Comparison of ENCODE assay signal across 16 cellular contexts in genomic region chr10:86856156-86856555, GRCh38.
DNase-seq lines count a peak whose midpoint lies in the region; ATAC-seq, FAIRE-seq and TF ChIP-seq lines count a peak whose summit lies in the region.
"Had no signal": no experiment of that assay in that cellular context is flagged by ENCODE, and none has a peak within 500 bp of the region (broad histone marks: within the 10 kb centered on the region; RNA-seq: fewer than 3 reads in every experiment).

No MANE protein-coding gene starts in this region.

- no peak overlapping the region for H2BK15ac ChIP-seq in H1 (ENCODE audit: low read length)

- peak overlapping the region; percentile 96 for H4K91ac ChIP-seq in H1 (replicated peaks; ENCODE audit: insufficient read length, low read length)

- POLR2A ChIA-PET in H1 (lab: Charles Lee; ENCODE audit: partially characterized antibody): interaction anchor here (1.2 to 3.5 kb wide), 3 partner anchors 12 to 16 kb away, joined by 3 to 11 read pairs (median 7); no protein-coding TSS in a partner anchor

- no peak for DNase-seq in H1 (ENCODE audit: low read depth in 1 of 2, low spot score in 2 of 2)
- no peak for DNase-seq in mesothelial cell of epicardium (ENCODE audit: low spot score in 2 of 2, unreplicated experiment in 2 of 2)
- DNase-seq in SHP77 (lab: John Stamatoyannopoulos, UW): no peak
- DNase-seq in COLO668 (lab: John Stamatoyannopoulos, UW; ENCODE audit: unreplicated experiment): no peak
- DNase-seq: CD8-positive, alpha-beta T cell; DMS53; GOT3; IMR-90; Kasumi-1; KBM-7 had no signal

- H3K27me3 ChIP-seq in HUES48 (ENCODE audit: control insufficient read depth, insufficient read depth, low read length) (no peaks in the 10 kb centered on the region), H1 (replicated peaks in 1 of 4; ENCODE audit: control insufficient read depth in 3 of 4, extremely low read depth in 1 of 4, insufficient read depth in 3 of 4, low read length in 3 of 4) (no peaks in the 10 kb centered on the region)

- no peak for ATAC-seq in HG02973 (IDR thresholded peaks at IDR 0.05; ENCODE audit: unreplicated experiment)
- ATAC-seq: CD8-positive, alpha-beta T cell; HCT116 had no signal

- no peak for TF ChIP-seq POLR2A in H1 (IDR thresholded peaks at IDR 0.05; ENCODE audit: control extremely low read depth in 1 of 2, low read depth in 2 of 2, low read length in 2 of 2)

- H3K23me2 ChIP-seq in H1 (ENCODE audit: low read depth, low read length): no peaks in the 10 kb centered on the region

- no peak for TF ChIP-seq EP300 in H1 (IDR thresholded peaks at IDR 0.05; ENCODE audit: borderline replicate concordance in 1 of 2, low read depth in 2 of 2, low read length in 2 of 2)

- no peak overlapping the region for H2AFZ ChIP-seq in H1 (ENCODE audit: low read length)

- TF ChIP-seq RAD21 in H1 (IDR thresholded peaks at IDR 0.05 in 1 of 2, conservative IDR thresholded peaks at IDR 0.05 in 1 of 2; ENCODE audit: low read depth in 2 of 2, low read length in 2 of 2): no peak

- H3K4ac ChIP-seq in H1 (replicated peaks; ENCODE audit: insufficient read length, low read depth, low read length): peak overlapping the region; percentile 90

- H3K14ac ChIP-seq in H1 (ENCODE audit: insufficient read length): no peak overlapping the region

- TF ChIP-seq CTCF in H1 (IDR thresholded peaks at IDR 0.05; ENCODE audit: control extremely low read depth in 1 of 3, insufficient read depth in 1 of 3, low read depth in 1 of 3, low read length in 3 of 3) (no peak), mesothelial cell of epicardium (IDR thresholded peaks at IDR 0.05; ENCODE audit: unreplicated experiment) (no peak)

- H3K36me3 Mint-ChIP-seq in mesothelial cell of epicardium: peaks cover 38% of the 10 kb centered on the region
- H3K36me3 Mint-ChIP-seq: CD14-positive monocyte had no signal

- no peak overlapping the region for H3K23ac ChIP-seq in H1 (ENCODE audit: insufficient read length)

- H3K27ac ChIP-seq in HUES48 (ENCODE audit: low read depth, low read length) (peak overlapping the region; percentile 97), H1 (ENCODE audit: low read depth, low read length) (no peak overlapping the region)
- H3K27ac ChIP-seq: A549 had no signal

- CTCF ChIA-PET in H1 (lab: Charles Lee; ENCODE audit: partially characterized antibody): interaction anchor here (0.8 kb wide), 1 partner anchor 13 kb away, joined by 3 read pairs; no protein-coding TSS in a partner anchor

- H4K5ac ChIP-seq in H1 (ENCODE audit: insufficient read length, low read depth, low read length): peak overlapping the region; percentile 33

- no peaks in the 10 kb centered on the region; the same call in 1 of the 2 replicates for H3K79me1 ChIP-seq in H1 (ENCODE audit: low read depth, low read length)

- H2BK5ac ChIP-seq in H1 (ENCODE audit: low read depth, low read length): peak overlapping the region; percentile 72; the same call in 1 of the 2 replicates

- H3K27me3 Mint-ChIP-seq in mesothelial cell of epicardium (ENCODE audit: low read depth): no peaks in the 10 kb centered on the region

- H3K79me2 ChIP-seq in H1 (ENCODE audit: control insufficient read depth in 1 of 2, insufficient read depth in 2 of 2, low read length in 2 of 2): peaks cover 0 to 40% of the 10 kb centered on the region in 2 experiments; a peak in 2 of 4 replicates

- 92% methylated on average over 7 of the region's 7 CpGs; no CpG with 5 or more reads in 1 of the 2 experiments for WGBS in H1 (ENCODE audit: extremely low coverage in 1 of 2, insufficient coverage in 1 of 2, insufficient read length in 1 of 2, insufficient replicate concordance in 2 of 2, low coverage in 1 of 2, low lambda C conversion rate in 2 of 2, missing lambda C conversion rate in 1 of 2), 2 experiments

- peak overlapping the region; percentile 38; the same call in 1 of the 2 replicates for H2BK20ac ChIP-seq in H1 (ENCODE audit: low read length)

- H2BK120ac ChIP-seq in H1 (replicated peaks; ENCODE audit: low read depth, low read length): peak overlapping the region; percentile 97

- H3K56ac ChIP-seq in H1 (replicated peaks; ENCODE audit: insufficient read length, low read depth, low read length): no peak overlapping the region

- H3K4me1 Mint-ChIP-seq in mesothelial cell of epicardium: peaks cover 9% of the 10 kb centered on the region

- H3K9ac ChIP-seq in HUES48 (ENCODE audit: low read depth, low read length) (no peak overlapping the region; the same call in 1 of the 2 replicates), H1 (replicated peaks in 1 of 4; ENCODE audit: extremely low read depth in 1 of 4, low read depth in 3 of 4, low read length in 3 of 4) (no peak overlapping the region)

- H2BK12ac ChIP-seq in H1 (ENCODE audit: low read depth, low read length): no peak overlapping the region

- H3K9me3 Mint-ChIP-seq in mesothelial cell of epicardium: peaks cover 17% of the 10 kb centered on the region

- H3K4me3 Mint-ChIP-seq in mesothelial cell of epicardium: no peak overlapping the region
- H3K4me3 Mint-ChIP-seq: CD14-positive monocyte; CD8-positive, alpha-beta T cell had no signal

- H3K4me3 ChIP-seq in HUES48 (ENCODE audit: low read depth, low read length) (no peak overlapping the region), H1 (ENCODE audit: extremely low read depth in 1 of 4, insufficient read depth in 2 of 4, low read depth in 3 of 4, low read length in 4 of 4) (no peak overlapping the region)
- H3K4me3 ChIP-seq: A549 had no signal

- peak overlapping the region; percentile 25; the same call in 1 of the 2 replicates for H3K18ac ChIP-seq in H1 (ENCODE audit: extremely low read depth, low read length)

- H3K36me3 ChIP-seq in HUES48 (ENCODE audit: control insufficient read depth, insufficient read depth, low read length): peaks cover 26% of the 10 kb centered on the region
- peaks cover 0 to 24% (median 0%) of the 10 kb centered on the region in 4 experiments; a peak in 2 of 8 replicates for H3K36me3 ChIP-seq in H1 (ENCODE audit: control insufficient read depth in 2 of 4, insufficient read depth in 4 of 4, low read length in 3 of 4)

- H3K9me3 ChIP-seq in HUES48 (ENCODE audit: control insufficient read depth, insufficient read depth, low read length) (no peaks in the 10 kb centered on the region), H1 (ENCODE audit: insufficient read depth in 2 of 2, low read depth in 1 of 2, low read length in 1 of 2) (no peaks in the 10 kb centered on the region)
- H3K9me3 ChIP-seq: A549, Caco-2 had no signal

- FAIRE-seq in H1 (lab: Jason Lieb, UNC): no peak
- FAIRE-seq: A549 had no signal

- no peak overlapping the region for H2AK5ac ChIP-seq in H1 (ENCODE audit: low read depth, low read length)

- H4K8ac ChIP-seq in H1 (ENCODE audit: extremely low read depth, insufficient read depth, low read length): peak overlapping the region; percentile 64; the same call in 1 of the 2 replicates

- H3K27ac Mint-ChIP-seq in mesothelial cell of epicardium: peak overlapping the region; percentile 13
- H3K27ac Mint-ChIP-seq: CD14-positive monocyte; CD8-positive, alpha-beta T cell had no signal

- H3K4me1 ChIP-seq in HUES48 (ENCODE audit: control insufficient read depth, insufficient read depth, low read length) (peaks cover 60% of the 10 kb centered on the region), H1 (replicated peaks in 1 of 4; ENCODE audit: control insufficient read depth in 3 of 4, insufficient read depth in 4 of 4, low read length in 3 of 4) (peaks cover 6 to 21% (median 17%) of the 10 kb centered on the region in 4 experiments; a peak in 5 of 7 replicates)

- H3K4me2 ChIP-seq in H1 (ENCODE audit: insufficient read depth in 1 of 2, low read depth in 2 of 2, low read length in 2 of 2): peak overlapping the region in 1 of 2 experiments; percentile 40; a peak in 2 of 4 replicates
- H3K4me2 ChIP-seq: A549 had no signal

- no peaks in the 10 kb centered on the region for H4K20me1 ChIP-seq in H1 (replicated peaks in 1 of 2; ENCODE audit: control insufficient read depth in 1 of 2, insufficient read depth in 2 of 2, low read length in 2 of 2)

TF ChIP-seq in H1, 55 proteins besides CTCF, POLR2A, EP300 and RAD21:
- TF ChIP-seq KDM1A (IDR thresholded peaks at IDR 0.05; ENCODE audit: borderline replicate concordance, low read length) (no peak), SP4 (IDR thresholded peaks at IDR 0.05; ENCODE audit: low read length) (no peak), KDM5A (IDR thresholded peaks at IDR 0.05; ENCODE audit: low read length) (no peak), FOSL1 (IDR thresholded peaks at IDR 0.05; ENCODE audit: insufficient read depth, low read depth, low read length) (no peak), CBX5 (IDR thresholded peaks at IDR 0.05; ENCODE audit: low read depth, low read length) (no peak), CREB1 (IDR thresholded peaks at IDR 0.05) (no peak), TAF7 (optimal IDR thresholded peaks at IDR 0.05; ENCODE audit: borderline replicate concordance, low read depth, low read length) (no peak), MAX (IDR thresholded peaks at IDR 0.05) (no peak), CEBPB (IDR thresholded peaks at IDR 0.05; ENCODE audit: low read depth, low read length) (no peak), SUZ12 (IDR thresholded peaks at IDR 0.05; ENCODE audit: low read length) (no peak), GTF2F1 (IDR thresholded peaks at IDR 0.05; ENCODE audit: borderline replicate concordance, low read depth, low read length) (no peak), EGR1 (IDR thresholded peaks at IDR 0.05; ENCODE audit: borderline replicate concordance, low read depth, low read length) (no peak), SIN3A (conservative IDR thresholded peaks at IDR 0.05 in 1 of 2, IDR thresholded peaks at IDR 0.05 in 1 of 2; ENCODE audit: low read depth in 1 of 2, low read length in 2 of 2) (no peak), JUN (IDR thresholded peaks at IDR 0.05; ENCODE audit: low read depth, low read length) (no peak), HDAC6 (IDR thresholded peaks at IDR 0.05; ENCODE audit: low read depth, low read length) (no peak)
